Comparison of ENCODE assay signal across 21 cellular contexts in genomic region chr12:106423291-106423690, GRCh38.
DNase-seq lines count a peak whose midpoint lies in the region; TF ChIP-seq lines count a peak whose summit lies in the region.
"Had no signal": no experiment of that assay in that cellular context is flagged by ENCODE, and none has a peak within 500 bp of the region (broad histone marks: within the 10 kb centered on the region; RNA-seq: fewer than 3 reads in every experiment).

No MANE protein-coding gene starts in this region.

- DNase-seq in Caco-2, result peak; percentile 17 to 47
- peak; percentile 12 for DNase-seq in HuH-7 (ENCODE audit: low spot score)
- peak; percentile 22 for DNase-seq in hepatocyte (ENCODE audit: low spot score)
- DNase-seq in mesenchymal stem cell, result no peak
- DNase-seq in DMS79 treated with DMSO at 0.1 percent for 48 hours (lab: John Stamatoyannopoulos, UW), result no peak
- no peak for DNase-seq in activated T-cell treated with anti-CD3 and anti-CD28 coated beads, Interleukin-2, amount 50 U/mL, for 24 hours
- DNase-seq in GM13976 (ENCODE audit: low spot score), result no peak
- DNase-seq in ecto neural progenitor cell (ENCODE audit: low spot score), result no peak
- DNase-seq: 8988T; ACHN; BE2C; C1 segment of cervical spinal cord; Calu3; CD4-positive, alpha-beta memory T cell; CD4-positive, CD25-positive, alpha-beta regulatory T cell; CD8-positive, alpha-beta memory T cell; COR-L47; DMS79; GF-D8 had no signal

- CTCF ChIA-PET in Caco-2 (lab: Charles Lee), result no interaction called here

- peaks cover 6% of the 10 kb centered on the region for H3K79me1 ChIP-seq in mesenchymal stem cell (replicated peaks; ENCODE audit: low read length, poor library complexity, severe bottlenecking)

- H3K27me3 Mint-ChIP-seq in Caco-2 (ENCODE audit: insufficient read depth, unreplicated experiment), result no peaks in the 10 kb centered on the region
- H3K27me3 Mint-ChIP-seq in activated T-cell treated with anti-CD3 and anti-CD28 coated beads, Interleukin-2, amount 50 U/mL, for 24 hours, result no peaks in the 10 kb centered on the region
- H3K27me3 Mint-ChIP-seq: CD4-positive, alpha-beta memory T cell; CD4-positive, CD25-positive, alpha-beta regulatory T cell; CD8-positive, alpha-beta memory T cell had no signal

- WGBS in hepatocyte (ENCODE audit: low lambda C conversion rate, missing lambda C conversion rate), result 85% methylated on average over 2 of the region's 2 CpGs
- WGBS in mesenchymal stem cell, result 95% methylated on average over 2 of the region's 2 CpGs

- H2AK5ac ChIP-seq in mesenchymal stem cell (ENCODE audit: low read length, severe bottlenecking), result peak overlapping the region; percentile 59

- H3K4me3 ChIP-seq in Caco-2 (ENCODE audit: low read depth, low read length) (no peak overlapping the region), hepatocyte (no peak overlapping the region), mesenchymal stem cell (ENCODE audit: insufficient read depth in 1 of 2, low read depth in 1 of 2, low read length in 2 of 2) (no peak overlapping the region)
- H3K4me3 ChIP-seq: BLaER1 had no signal

- no peaks in the 10 kb centered on the region for H3K9me2 ChIP-seq in hepatocyte (replicated peaks; ENCODE audit: insufficient read depth)

- H3K4me2 ChIP-seq in hepatocyte, result no peak overlapping the region
- no peak overlapping the region for H3K4me2 ChIP-seq in mesenchymal stem cell (ENCODE audit: low read length, poor library complexity, severe bottlenecking)
- H3K4me2 ChIP-seq: BLaER1 had no signal

- H3K4me1 Mint-ChIP-seq in Caco-2 (ENCODE audit: low read depth, unreplicated experiment), result peaks cover 11% of the 10 kb centered on the region
- H3K4me1 Mint-ChIP-seq in activated T-cell treated with anti-CD3 and anti-CD28 coated beads, Interleukin-2, amount 50 U/mL, for 24 hours (ENCODE audit: low read depth), result no peaks in the 10 kb centered on the region
- H3K4me1 Mint-ChIP-seq: CD14-positive monocyte; CD4-positive, alpha-beta memory T cell; CD8-positive, alpha-beta memory T cell had no signal

- H3K79me2 ChIP-seq in hepatocyte, result no peaks in the 10 kb centered on the region

- H3K27ac ChIP-seq in hepatocyte (no peak overlapping the region), mesenchymal stem cell (ENCODE audit: low read length, poor library complexity, severe bottlenecking) (no peak overlapping the region)
- H3K27ac ChIP-seq: BLaER1 had no signal

- H3K27me3 ChIP-seq in Caco-2 (replicated peaks; ENCODE audit: control insufficient read depth, insufficient read depth, low read length) (no peaks in the 10 kb centered on the region), hepatocyte (no peaks in the 10 kb centered on the region), mesenchymal stem cell (ENCODE audit: control insufficient read depth in 1 of 2, insufficient read depth in 1 of 2, low read length in 2 of 2) (no peaks in the 10 kb centered on the region)
- H3K27me3 ChIP-seq: BE2C, BLaER1 had no signal

- H4K91ac ChIP-seq in mesenchymal stem cell (ENCODE audit: low read length), result no peak overlapping the region

- H4K20me1 ChIP-seq in hepatocyte (ENCODE audit: insufficient read depth, poor library complexity, severe bottlenecking), result no peaks in the 10 kb centered on the region
- H4K20me1 ChIP-seq: BLaER1 had no signal

- H2BK5ac ChIP-seq in mesenchymal stem cell (ENCODE audit: low read depth, low read length, poor library complexity, severe bottlenecking), result no peak overlapping the region

- H3K9me3 ChIP-seq in Caco-2, result no peaks in the 10 kb centered on the region
- H3K9me3 ChIP-seq in hepatocyte (ENCODE audit: low read depth), result no peaks in the 10 kb centered on the region
- H3K9me3 ChIP-seq in mesenchymal stem cell (ENCODE audit: control insufficient read depth, low read length), result no peaks in the 10 kb centered on the region
- H3K9me3 ChIP-seq: BE2C had no signal

- no peak overlapping the region for H3K4ac ChIP-seq in mesenchymal stem cell (ENCODE audit: low read depth in 1 of 2, low read length in 2 of 2)

- H3K23ac ChIP-seq in mesenchymal stem cell (ENCODE audit: low read length in 2 of 2), result no peak overlapping the region

- no peaks in the 10 kb centered on the region for H3K36me3 ChIP-seq in Caco-2 (ENCODE audit: control insufficient read depth, insufficient read depth, low read length)
- H3K36me3 ChIP-seq in hepatocyte (replicated peaks; ENCODE audit: insufficient read depth, low read depth), result no peaks in the 10 kb centered on the region
- H3K36me3 ChIP-seq in mesenchymal stem cell (ENCODE audit: control insufficient read depth in 1 of 2, insufficient read depth in 2 of 2, low read depth in 1 of 2, low read length in 2 of 2), result peaks cover 0 to 12% of the 10 kb centered on the region in 2 experiments

- no peak overlapping the region for H2BK120ac ChIP-seq in mesenchymal stem cell (ENCODE audit: low read depth, low read length)

- H3K4me3 Mint-ChIP-seq in Caco-2 (ENCODE audit: unreplicated experiment), result no peak overlapping the region
- H3K4me3 Mint-ChIP-seq in activated T-cell treated with anti-CD3 and anti-CD28 coated beads, Interleukin-2, amount 50 U/mL, for 24 hours, result no peak overlapping the region
- H3K4me3 Mint-ChIP-seq: CD14-positive monocyte; CD4-positive, alpha-beta memory T cell; CD4-positive, CD25-positive, alpha-beta regulatory T cell; CD8-positive, alpha-beta memory T cell had no signal

- H3K9ac ChIP-seq in mesenchymal stem cell (ENCODE audit: low read length), result no peak overlapping the region
- H3K9ac ChIP-seq: BLaER1 had no signal

- TF ChIP-seq CTCF in Caco-2 (IDR thresholded peaks at IDR 0.05; ENCODE audit: insufficient read depth in 1 of 2, low read depth in 1 of 2, low read length in 1 of 2, severe bottlenecking in 1 of 2, unreplicated experiment in 1 of 2) (no peak), hepatocyte (IDR thresholded peaks at IDR 0.05; ENCODE audit: poor library complexity) (no peak), GM13976 (IDR thresholded peaks at IDR 0.05; ENCODE audit: borderline replicate concordance, control extremely low read depth, extremely low read depth, insufficient read depth, missing control alignments) (no peak)

- POLR2A ChIA-PET in Caco-2 (lab: Charles Lee), result interaction anchor here (1.0 kb wide), 1 partner anchor 65 kb away, joined by 4 read pairs; no protein-coding TSS in a partner anchor

- peak overlapping the region; percentile 37 for H4K8ac ChIP-seq in mesenchymal stem cell (ENCODE audit: low read length)

- no TSS peak for BruUV-seq in Caco-2 (replicated peaks; lab: Mats Ljungman, UMichigan)

- H3K36me3 Mint-ChIP-seq in Caco-2 (ENCODE audit: insufficient read depth, unreplicated experiment), result no peaks in the 10 kb centered on the region
- peaks cover 56% of the 10 kb centered on the region for H3K36me3 Mint-ChIP-seq in activated T-cell treated with anti-CD3 and anti-CD28 coated beads, Interleukin-2, amount 50 U/mL, for 24 hours (ENCODE audit: low read depth)

- H3K4me1 ChIP-seq in Caco-2 (peaks cover 16% of the 10 kb centered on the region; the same call in 1 of the 2 replicates), hepatocyte (ENCODE audit: insufficient read depth) (peaks cover 14% of the 10 kb centered on the region), mesenchymal stem cell (ENCODE audit: control insufficient read depth, insufficient read depth, low read depth, low read length) (peaks cover 2% of the 10 kb centered on the region)
- H3K4me1 ChIP-seq: BE2C, BLaER1 had no signal

- H3K14ac ChIP-seq in mesenchymal stem cell (ENCODE audit: low read length in 2 of 2), result no peak overlapping the region

- intact Hi-C loops in Caco-2 (cut with micrococcal nuclease; ENCODE audit: unreplicated experiment), result no loop called here

- no peak overlapping the region for H3K27ac Mint-ChIP-seq in Caco-2 (ENCODE audit: unreplicated experiment)
- H3K27ac Mint-ChIP-seq in activated T-cell treated with anti-CD3 and anti-CD28 coated beads, Interleukin-2, amount 50 U/mL, for 24 hours, result no peak overlapping the region
- H3K27ac Mint-ChIP-seq: CD14-positive monocyte; CD4-positive, alpha-beta memory T cell; CD4-positive, CD25-positive, alpha-beta regulatory T cell; CD8-positive, alpha-beta memory T cell had no signal

- no peak overlapping the region for H2AFZ ChIP-seq in hepatocyte
- no peak overlapping the region for H2AFZ ChIP-seq in mesenchymal stem cell (ENCODE audit: low read depth, low read length)

- H3K9me3 Mint-ChIP-seq in Caco-2 (ENCODE audit: unreplicated experiment), result no peaks in the 10 kb centered on the region
- no peaks in the 10 kb centered on the region for H3K9me3 Mint-ChIP-seq in activated T-cell treated with anti-CD3 and anti-CD28 coated beads, Interleukin-2, amount 50 U/mL, for 24 hours
- H3K9me3 Mint-ChIP-seq: CD4-positive, CD25-positive, alpha-beta regulatory T cell; CD8-positive, alpha-beta memory T cell had no signal

- H2BK15ac ChIP-seq in mesenchymal stem cell (ENCODE audit: low read depth, poor library complexity, severe bottlenecking), result no peak overlapping the region

- in situ Hi-C loops in GM13976 (cut with MboI; ENCODE audit: low sequenced_read_pairs, unreplicated experiment), result no loop called here

- no peak overlapping the region for H3K18ac ChIP-seq in mesenchymal stem cell (ENCODE audit: low read depth in 1 of 2, low read length in 2 of 2)

- H2BK12ac ChIP-seq in mesenchymal stem cell (ENCODE audit: low read length in 2 of 2), result no peak overlapping the region

Comparison
In these comparisons a context has a peak if more than half of its experiments do, and no peak if none do; other contexts are left out.
1. DNase-seq: peak in Caco-2 (2 of 2), HuH-7 (single experiment) and hepatocyte (single experiment); none in mesenchymal stem cell (single experiment), DMS79 treated with DMSO at 0.1 percent for 48 hours (single experiment), activated T-cell treated with anti-CD3 and anti-CD28 coated beads, Interleukin-2, amount 50 U/mL, for 24 hours (single experiment), GM13976 (single experiment) and ecto neural progenitor cell (single experiment).